8 cellular contexts compared by ENCODE assay signal in genomic region chr1:26472901-26473845, GRCh38. TPM values are rescaled to one million over a fixed set of nuclear protein-coding genes. Genes with fewer than 3 reads are reported as not detected.
DNase-seq lines count a peak whose midpoint lies in the region; ATAC-seq and TF ChIP-seq lines count a peak whose summit lies in the region.

No MANE protein-coding gene starts in this region.

- peaks cover 1 to 39% (median 25%) of the 10 kb centered on the region in 4 donors for H3K4me1 ChIP-seq in liver (ENCODE audit: control insufficient read depth in 4 of 4, insufficient read depth in 4 of 4, low read length in 3 of 4)

- peaks cover 52% of the 10 kb centered on the region for H3K36me3 Mint-ChIP-seq in activated CD4-positive, alpha-beta memory T cell treated with anti-CD3 and anti-CD28 coated beads for 36 hours

- peak overlapping the region; percentile 64 to 94 (median 75) for H3K4me3 ChIP-seq in liver (ENCODE audit: low read depth in 1 of 3, low read length in 3 of 3)

- H3K4me3 Mint-ChIP-seq in activated CD4-positive, alpha-beta memory T cell treated with anti-CD3 and anti-CD28 coated beads for 36 hours = peak overlapping the region; percentile 89

- no peaks in the 10 kb centered on the region for H3K9me3 Mint-ChIP-seq in activated CD4-positive, alpha-beta memory T cell treated with anti-CD3 and anti-CD28 coated beads for 36 hours

- TF ChIP-seq RAD21 in liver (IDR thresholded peaks at IDR 0.05) = no peak

- H3K27ac Mint-ChIP-seq in activated CD4-positive, alpha-beta memory T cell treated with anti-CD3 and anti-CD28 coated beads for 36 hours = peak overlapping the region; percentile 74

- no peaks in the 10 kb centered on the region for H3K9me3 ChIP-seq in liver (ENCODE audit: control insufficient read depth in 4 of 4, low read length in 3 of 4)

- CTCF ChIA-PET in activated CD4-positive, alpha-beta memory T cell treated with anti-CD3 and anti-CD28 coated beads for 36 hours (lab: Charles Lee) = interaction anchor here (0.6 to 1.3 kb wide), 5 partner anchors 27 to 239 kb away, joined by 3 read pairs; partner anchors contain the start of gene CEP85

- peak; percentile 55 to 95 (median 90) for DNase-seq in C1 segment of cervical spinal cord (lab: John Stamatoyannopoulos, UW)
- DNase-seq in NCI-H82 (lab: John Stamatoyannopoulos, UW) = peak; percentile 97
- peak; percentile 97 for DNase-seq in activated CD4-positive, alpha-beta memory T cell treated with anti-CD3 and anti-CD28 coated beads for 36 hours
- DNase-seq in dermis blood vessel endothelial cell = peak; percentile 97
- DNase-seq in stimulated activated CD4-positive, alpha-beta T cell treated with anti-CD3 and anti-CD28 coated beads, Interleukin-2, amount 100 ng/mL, for 4 hours (ENCODE audit: low read depth) = peak; percentile 94

- peaks cover 0 to 32% (median 12%) of the 10 kb centered on the region in 4 donors for H3K36me3 ChIP-seq in liver (ENCODE audit: control insufficient read depth in 4 of 4, insufficient read depth in 3 of 4, low read depth in 1 of 4, low read length in 3 of 4)

- TF ChIP-seq CTCF in liver (IDR thresholded peaks at IDR 0.05; ENCODE audit: low read depth, low read length, missing input control) = no peak

- peak overlapping the region; percentile 39 to 63 for H3K9ac ChIP-seq in liver (ENCODE audit: low read depth in 1 of 2, low read length in 2 of 2)

- POLR2A ChIA-PET in activated CD4-positive, alpha-beta memory T cell treated with anti-CD3 and anti-CD28 coated beads for 36 hours (lab: Charles Lee) = interaction anchor here (0.5 to 3.3 kb wide), 4 partner anchors 27 to 68 kb away, joined by 3 to 19 read pairs (median 11); partner anchors contain the start of gene DHDDS

- intact Hi-C loops in activated CD4-positive, alpha-beta memory T cell treated with anti-CD3 and anti-CD28 coated beads for 36 hours (cut with micrococcal nuclease) = loop anchor here (1.0 to 5.0 kb wide), 6 partner anchors 28 to 392 kb away; partner anchors contain the start of genes DHDDS, PDIK1L and UBXN11

- H3K27me3 ChIP-seq in liver (ENCODE audit: control insufficient read depth in 4 of 4, insufficient read depth in 4 of 4, low read length in 3 of 4) = no peaks in the 10 kb centered on the region

- peak; percentile 66 for ATAC-seq in GM19438 (IDR thresholded peaks at IDR 0.05; ENCODE audit: low read depth, unreplicated experiment)
- ATAC-seq in HG03565 (IDR thresholded peaks at IDR 0.05; ENCODE audit: unreplicated experiment) = peak; percentile 70

- H3K27ac ChIP-seq in liver (ENCODE audit: low read depth in 1 of 2, low read length in 2 of 2) = peak overlapping the region; percentile 100

- H3K27me3 Mint-ChIP-seq in activated CD4-positive, alpha-beta memory T cell treated with anti-CD3 and anti-CD28 coated beads for 36 hours = no peaks in the 10 kb centered on the region

- 4% methylated on average over 71 of the region's 71 CpGs for WGBS in liver

- H3K4me1 Mint-ChIP-seq in activated CD4-positive, alpha-beta memory T cell treated with anti-CD3 and anti-CD28 coated beads for 36 hours (ENCODE audit: low read depth) = peaks cover 50% of the 10 kb centered on the region

TF ChIP-seq in liver, 16 proteins besides CTCF, POLR2A, EP300 and RAD21:
- TF ChIP-seq MAX (IDR thresholded peaks at IDR 0.05) (no peak), SP1 (IDR thresholded peaks at IDR 0.05) (peak; percentile 47), NR2F2 (IDR thresholded peaks at IDR 0.05) (peak; percentile 10), ZBTB33 (IDR thresholded peaks at IDR 0.05) (no peak), FOXA1 (IDR thresholded peaks at IDR 0.05) (no peak), EGR1 (IDR thresholded peaks at IDR 0.05; ENCODE audit: low read depth in 2 of 2) (peak; percentile 78 to 94), ATF3 (IDR thresholded peaks at IDR 0.05) (no peak), YY1 (IDR thresholded peaks at IDR 0.05) (no peak), JUND (IDR thresholded peaks at IDR 0.05) (no peak), GABPA (IDR thresholded peaks at IDR 0.05 in 1 of 2, conservative IDR thresholded peaks at IDR 0.05 in 1 of 2) (no peak), HNF4A (conservative IDR thresholded peaks at IDR 0.05) (peak in 1 of 2 donors; percentile 33), HNF4G (IDR thresholded peaks at IDR 0.05) (no peak), RXRA (IDR thresholded peaks at IDR 0.05) (peak in 1 of 2 donors; percentile 22), FOXA2 (IDR thresholded peaks at IDR 0.05) (no peak), REST (IDR thresholded peaks at IDR 0.05) (peak; percentile 61), TAF1 (conservative IDR thresholded peaks at IDR 0.05) (no peak)

RNA-seq across cellular contexts. Expression of gene HMGN2, which starts 0.9 kb away (rescaled TPM):
- 100 to 1,000 TPM; 755 to 762 TPM for total RNA-seq in activated CD4-positive, alpha-beta memory T cell treated with anti-CD3 and anti-CD28 coated beads for 36 hours
- total RNA-seq in dermis blood vessel endothelial cell (99.9 and 301 TPM in 2 replicates), liver (100 to 1,000 TPM in 1 of 2 donors, 10 to 100 TPM in 1; 51.8 to 218 TPM)
- 100 to 1,000 TPM in 1 of 2 donors, 10 to 100 TPM in 1; 81.8 to 183 TPM for polyA plus RNA-seq in liver

RNA-seq across cellular contexts. Expression of gene DHDDS, which starts 41.1 kb away (rescaled TPM):
- total RNA-seq in activated CD4-positive, alpha-beta memory T cell treated with anti-CD3 and anti-CD28 coated beads for 36 hours = 10 to 100 TPM; 41.9 to 45.5 TPM
- total RNA-seq in dermis blood vessel endothelial cell = 44.9 and 64.5 TPM in 2 replicates
- total RNA-seq in liver = 10 to 100 TPM; 10.6 to 19.7 TPM
- polyA plus RNA-seq in liver = 10 to 100 TPM; 13.5 to 21.7 TPM

RNA-seq across cellular contexts. Expression of gene RPS6KA1, which starts 56.4 kb away (rescaled TPM):
- 100 to 1,000 TPM; 109 to 112 TPM for total RNA-seq in activated CD4-positive, alpha-beta memory T cell treated with anti-CD3 and anti-CD28 coated beads for 36 hours
- 17.7 and 21.1 TPM in 2 replicates for total RNA-seq in dermis blood vessel endothelial cell
- total RNA-seq in liver = 10 to 100 TPM in 1 of 2 donors, 1 to 10 TPM in 1; 9.7 to 26.8 TPM
- polyA plus RNA-seq in liver = 1 to 10 TPM; 4.0 to 5.1 TPM

Comparison
In these comparisons a context has a peak if more than half of its experiments do, and no peak if none do; other contexts are left out.
1. Peak in every context shown above with its lines: DNase-seq, ATAC-seq, H3K4me3 ChIP-seq and H3K27ac ChIP-seq.